1 cellular context compared by ENCODE assay signal in the genomic region with DNA sequence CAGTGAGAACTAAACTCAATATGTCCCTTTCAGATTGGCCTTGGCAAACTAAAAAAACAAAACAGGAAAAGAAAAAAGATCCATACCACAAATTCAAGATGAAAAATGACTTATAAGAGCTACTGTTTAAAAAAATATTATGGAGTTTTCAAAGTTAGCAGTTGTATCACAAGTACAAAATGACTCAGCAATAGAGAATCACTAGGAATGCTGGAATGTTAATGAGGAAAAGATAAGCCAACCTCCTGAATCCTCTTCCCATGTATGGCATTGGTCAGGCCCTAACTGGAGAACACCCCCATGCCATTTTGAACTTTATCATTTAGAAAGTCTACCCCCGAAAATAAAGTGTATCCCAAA.
TF ChIP-seq lines count a peak whose summit lies in the region.

No MANE protein-coding gene starts in this region.

TF ChIP-seq in HCT116, 20 proteins besides CTCF, POLR2A, EP300 and RAD21 (continued from another document):
- TF ChIP-seq, protein P1, sequence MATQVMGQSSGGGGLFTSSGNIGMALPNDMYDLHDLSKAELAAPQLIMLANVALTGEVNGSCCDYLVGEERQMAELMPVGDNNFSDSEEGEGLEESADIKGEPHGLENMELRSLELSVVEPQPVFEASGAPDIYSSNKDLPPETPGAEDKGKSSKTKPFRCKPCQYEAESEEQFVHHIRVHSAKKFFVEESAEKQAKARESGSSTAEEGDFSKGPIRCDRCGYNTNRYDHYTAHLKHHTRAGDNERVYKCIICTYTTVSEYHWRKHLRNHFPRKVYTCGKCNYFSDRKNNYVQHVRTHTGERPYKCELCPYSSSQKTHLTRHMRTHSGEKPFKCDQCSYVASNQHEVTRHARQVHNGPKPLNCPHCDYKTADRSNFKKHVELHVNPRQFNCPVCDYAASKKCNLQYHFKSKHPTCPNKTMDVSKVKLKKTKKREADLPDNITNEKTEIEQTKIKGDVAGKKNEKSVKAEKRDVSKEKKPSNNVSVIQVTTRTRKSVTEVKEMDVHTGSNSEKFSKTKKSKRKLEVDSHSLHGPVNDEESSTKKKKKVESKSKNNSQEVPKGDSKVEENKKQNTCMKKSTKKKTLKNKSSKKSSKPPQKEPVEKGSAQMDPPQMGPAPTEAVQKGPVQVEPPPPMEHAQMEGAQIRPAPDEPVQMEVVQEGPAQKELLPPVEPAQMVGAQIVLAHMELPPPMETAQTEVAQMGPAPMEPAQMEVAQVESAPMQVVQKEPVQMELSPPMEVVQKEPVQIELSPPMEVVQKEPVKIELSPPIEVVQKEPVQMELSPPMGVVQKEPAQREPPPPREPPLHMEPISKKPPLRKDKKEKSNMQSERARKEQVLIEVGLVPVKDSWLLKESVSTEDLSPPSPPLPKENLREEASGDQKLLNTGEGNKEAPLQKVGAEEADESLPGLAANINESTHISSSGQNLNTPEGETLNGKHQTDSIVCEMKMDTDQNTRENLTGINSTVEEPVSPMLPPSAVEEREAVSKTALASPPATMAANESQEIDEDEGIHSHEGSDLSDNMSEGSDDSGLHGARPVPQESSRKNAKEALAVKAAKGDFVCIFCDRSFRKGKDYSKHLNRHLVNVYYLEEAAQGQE (IDR thresholded peaks at IDR 0.05; ENCODE audit: low read depth): no peak
- no peak for TF ChIP-seq POLR2AphosphoS5 (IDR thresholded peaks at IDR 0.05; ENCODE audit: low read depth, low read length)
